Comparison of ENCODE assay signal across 27 cellular contexts in the genomic region with DNA sequence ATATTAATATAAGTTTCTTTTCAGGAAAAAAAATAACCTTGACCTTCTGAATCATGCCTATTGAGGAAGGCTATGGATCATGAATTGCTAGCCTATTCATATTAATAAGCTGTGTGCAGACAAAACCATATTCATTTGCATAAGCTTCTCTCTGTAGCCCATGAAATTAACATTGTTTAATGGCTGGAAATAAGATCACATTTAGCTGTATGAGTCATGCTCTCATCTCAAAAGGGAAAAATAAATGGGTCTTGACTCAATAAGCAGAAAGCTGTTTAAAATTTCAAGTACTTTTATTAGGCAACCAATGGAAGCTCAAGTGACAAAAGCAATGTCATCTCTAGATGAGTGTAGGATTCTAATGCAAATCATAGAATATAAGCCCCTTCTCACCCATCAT.
"Had no signal": no experiment of that assay in that cellular context is flagged by ENCODE, and none has a peak within 500 bp of the region (broad histone marks: within the 10 kb centered on the region; RNA-seq: fewer than 3 reads in every experiment).

No MANE protein-coding gene starts in this region.

- H3K27me3 ChIP-seq: brain microvascular endothelial cell, dorsolateral prefrontal cortex, gastrocnemius medialis, heart right ventricle had no signal

- DNase-seq: activated B cell treated with CpG ODN at 0.5 μM for 24 hours; activated CD4-positive, alpha-beta memory T cell treated with anti-CD3 and anti-CD28 coated beads for 36 hours; activated CD4-positive, alpha-beta T cell treated with anti-CD3 and anti-CD28 coated beads for 48 hours; activated CD4-positive, alpha-beta T cell treated with anti-CD3 and anti-CD28 coated beads, Interleukin-2, amount 50 U/mL, for 1 hour; activated CD8-positive, alpha-beta memory T cell treated with anti-CD3 and anti-CD28 coated beads, Interleukin-2, amount 10 ng/mL, durations not matched to agents 7 days and 5 days; activated CD8-positive, alpha-beta memory T cell treated with anti-CD3 and anti-CD28 coated beads, Interleukin-2, amount 50 U/mL, for 4 hours; activated CD8-positive, alpha-beta T cell treated with anti-CD3 and anti-CD28 coated beads, Interleukin-2, amount 10 ng/mL, durations not matched to agents 7 days and 5 days; activated gamma-delta T cell treated with Interleukin-2 at 50 U/mL for 16 hours; activated naive CD4-positive, alpha-beta T cell treated with anti-CD3 and anti-CD28 coated beads, Interleukin-2, amount 50 U/mL, for 16 hours; activated naive CD4-positive, alpha-beta T cell treated with Interleukin-2 at 50 U/mL for 16 hours; activated T-cell treated with anti-CD3 and anti-CD28 coated beads, Interleukin-2, amount 50 U/mL, for 1 hour; activated T-cell treated with anti-CD3 and anti-CD28 coated beads, Interleukin-2, amount 50 U/mL, for 72 hours; amniotic stem cell; anterior cingulate cortex; brain microvascular endothelial cell; dorsolateral prefrontal cortex; effector memory CD4-positive, alpha-beta T cell; endodermal cell; foreskin fibroblast; gastrocnemius medialis; glutamatergic neuron; heart right ventricle; T-helper 1 cell; T-helper 17 cell; T1000; WERI-Rb-1 had no signal

- H3K27ac ChIP-seq: brain microvascular endothelial cell, coronary artery, dorsolateral prefrontal cortex, gastrocnemius medialis, heart right ventricle, WERI-Rb-1 had no signal

- H3K36me3 ChIP-seq: brain microvascular endothelial cell, gastrocnemius medialis, heart right ventricle, WERI-Rb-1 had no signal

- H3K4me1 ChIP-seq: gastrocnemius medialis, heart right ventricle had no signal

- H3K4me3 ChIP-seq: coronary artery, dorsolateral prefrontal cortex, gastrocnemius medialis, heart right ventricle had no signal
